In genomic region chr10:73762915-73763314, GRCh38 we compare ENCODE assay signal across 10 cellular contexts. TPM values are rescaled to one million over a fixed set of nuclear protein-coding genes. Genes with fewer than 3 reads are reported as not detected.
DNase-seq lines count a peak whose midpoint lies in the region; ATAC-seq and TF ChIP-seq lines count a peak whose summit lies in the region.
"Had no signal": no experiment of that assay in that cellular context is flagged by ENCODE, and none has a peak within 500 bp of the region (broad histone marks: within the 10 kb centered on the region; RNA-seq: fewer than 3 reads in every experiment).

No MANE protein-coding gene starts in this region.

- no peak overlapping the region for H3K4me3 Mint-ChIP-seq in activated naive CD8-positive, alpha-beta T cell
- no peak overlapping the region for H3K4me3 Mint-ChIP-seq in glutamatergic neuron (ENCODE audit: unreplicated experiment)

- DNase-seq in EH (ENCODE audit: low read depth) (peak; percentile 41), HT1080 (ENCODE audit: low read depth) (peak; percentile 59), kidney tubule cell (ENCODE audit: low spot score) (peak; percentile 87), glutamatergic neuron (no peak), dorsolateral prefrontal cortex (no peak), GF-D8 (lab: John Stamatoyannopoulos, UW) (no peak)
- DNase-seq: foreskin melanocyte had no signal

- TF ChIP-seq CTCF in glutamatergic neuron (IDR thresholded peaks at IDR 0.05; ENCODE audit: partially characterized antibody, unreplicated experiment) (no peak), dorsolateral prefrontal cortex (IDR thresholded peaks at IDR 0.05 in 54 of 56, conservative IDR thresholded peaks at IDR 0.05 in 2 of 56; ENCODE audit: low read depth in 1 of 56, partially characterized antibody in 56 of 56) (no peak)

- peak overlapping the region; percentile 28 for H3K27ac Mint-ChIP-seq in activated naive CD8-positive, alpha-beta T cell
- no peak overlapping the region for H3K27ac Mint-ChIP-seq in glutamatergic neuron (ENCODE audit: unreplicated experiment)

- H3K36me3 Mint-ChIP-seq in activated naive CD8-positive, alpha-beta T cell, result no peaks in the 10 kb centered on the region
- H3K36me3 Mint-ChIP-seq in glutamatergic neuron (ENCODE audit: unreplicated experiment), result peaks cover 5% of the 10 kb centered on the region

- intact Hi-C loops in dorsolateral prefrontal cortex (cut with DNase I), result no loop called here

- H3K9me3 Mint-ChIP-seq in activated naive CD8-positive, alpha-beta T cell (ENCODE audit: low read depth), result no peaks in the 10 kb centered on the region
- no peaks in the 10 kb centered on the region for H3K9me3 Mint-ChIP-seq in glutamatergic neuron (ENCODE audit: unreplicated experiment)

- peaks cover 27% of the 10 kb centered on the region for H3K4me1 Mint-ChIP-seq in activated naive CD8-positive, alpha-beta T cell (ENCODE audit: low read depth)
- peaks cover 7% of the 10 kb centered on the region for H3K4me1 Mint-ChIP-seq in glutamatergic neuron (ENCODE audit: low read depth, unreplicated experiment)

- ATAC-seq in HG03196 (IDR thresholded peaks at IDR 0.05; ENCODE audit: unreplicated experiment), result no peak
- ATAC-seq: left lobe of liver had no signal

- no peaks in the 10 kb centered on the region for H3K27me3 ChIP-seq in dorsolateral prefrontal cortex

- H3K4me3 ChIP-seq in dorsolateral prefrontal cortex, result no peak overlapping the region

- H3K27me3 Mint-ChIP-seq in activated naive CD8-positive, alpha-beta T cell, result no peaks in the 10 kb centered on the region
- H3K27me3 Mint-ChIP-seq in glutamatergic neuron (ENCODE audit: unreplicated experiment), result no peaks in the 10 kb centered on the region

- no peak overlapping the region for H3K27ac ChIP-seq in dorsolateral prefrontal cortex

RNA-seq across cellular contexts. Expression of gene SEC24C, which starts 18.7 kb away (rescaled TPM):
- total RNA-seq in HT1080 (2014; rRNA removed; shearing (Covaris generic)), result 100 and 116 TPM in 2 replicates
- 62.7 and 71.2 TPM in 2 replicates for polyA plus RNA-seq in HT1080 (2015; cell fraction: cytosol; rRNA removed)
- 155 and 171 TPM in 2 replicates for polyA plus RNA-seq in HT1080 (2015; cell fraction: nucleus; rRNA removed)
- total RNA-seq in glutamatergic neuron (ENCODE audit: unreplicated experiment) (91.1 TPM), dorsolateral prefrontal cortex (10 to 100 TPM; 55.3 to 85.9 (median 67.1) TPM)

RNA-seq across cellular contexts. Expression of gene CHCHD1, which starts 18.9 kb away (rescaled TPM):
- total RNA-seq in HT1080 (2014; rRNA removed; shearing (Covaris generic)), result 89.6 and 110 TPM in 2 replicates
- 51.6 and 59.5 TPM in 2 replicates for polyA plus RNA-seq in HT1080 (2015; cell fraction: cytosol; rRNA removed)
- polyA plus RNA-seq in HT1080 (2015; cell fraction: nucleus; rRNA removed), result 25.3 and 31.6 TPM in 2 replicates
- total RNA-seq in glutamatergic neuron (ENCODE audit: unreplicated experiment), result 30.9 TPM
- total RNA-seq in dorsolateral prefrontal cortex, result 10 to 100 TPM; 10.3 to 24.7 (median 16.6) TPM

RNA-seq across cellular contexts. Expression of gene ZSWIM8, which starts 22.5 kb away (rescaled TPM):
- 51.0 and 51.9 TPM in 2 replicates for total RNA-seq in HT1080 (2014; rRNA removed; shearing (Covaris generic))
- polyA plus RNA-seq in HT1080 (2015; cell fraction: cytosol; rRNA removed), result 20.3 and 29.9 TPM in 2 replicates
- polyA plus RNA-seq in HT1080 (2015; cell fraction: nucleus; rRNA removed), result 185 and 210 TPM in 2 replicates
- total RNA-seq in glutamatergic neuron (ENCODE audit: unreplicated experiment), result 165 TPM
- 100 to 1,000 TPM in 114 of 120 experiments, 10 to 100 TPM in 6; 83.0 to 208 (median 131) TPM for total RNA-seq in dorsolateral prefrontal cortex

RNA-seq across cellular contexts. Expression of gene NDST2, which starts 48.5 kb away (rescaled TPM):
- 23.1 and 28.7 TPM in 2 replicates for total RNA-seq in HT1080 (2014; rRNA removed; shearing (Covaris generic))
- 22.9 and 26.3 TPM in 2 replicates for polyA plus RNA-seq in HT1080 (2015; cell fraction: cytosol; rRNA removed)
- polyA plus RNA-seq in HT1080 (2015; cell fraction: nucleus; rRNA removed), result 42.3 and 43.3 TPM in 2 replicates
- 34.4 TPM for total RNA-seq in glutamatergic neuron (ENCODE audit: unreplicated experiment)
- 10 to 100 TPM; 22.9 to 57.3 (median 34.5) TPM for total RNA-seq in dorsolateral prefrontal cortex

Comparison
In these comparisons a context has a peak if more than half of its experiments do, and no peak if none do; other contexts are left out.
1. DNase-seq: peak in EH (single experiment), HT1080 (single experiment) and kidney tubule cell (single experiment); none in glutamatergic neuron (single experiment), dorsolateral prefrontal cortex (0 of 10) and GF-D8 (single experiment).